13 cellular contexts compared by ENCODE assay signal in the genomic region with DNA sequence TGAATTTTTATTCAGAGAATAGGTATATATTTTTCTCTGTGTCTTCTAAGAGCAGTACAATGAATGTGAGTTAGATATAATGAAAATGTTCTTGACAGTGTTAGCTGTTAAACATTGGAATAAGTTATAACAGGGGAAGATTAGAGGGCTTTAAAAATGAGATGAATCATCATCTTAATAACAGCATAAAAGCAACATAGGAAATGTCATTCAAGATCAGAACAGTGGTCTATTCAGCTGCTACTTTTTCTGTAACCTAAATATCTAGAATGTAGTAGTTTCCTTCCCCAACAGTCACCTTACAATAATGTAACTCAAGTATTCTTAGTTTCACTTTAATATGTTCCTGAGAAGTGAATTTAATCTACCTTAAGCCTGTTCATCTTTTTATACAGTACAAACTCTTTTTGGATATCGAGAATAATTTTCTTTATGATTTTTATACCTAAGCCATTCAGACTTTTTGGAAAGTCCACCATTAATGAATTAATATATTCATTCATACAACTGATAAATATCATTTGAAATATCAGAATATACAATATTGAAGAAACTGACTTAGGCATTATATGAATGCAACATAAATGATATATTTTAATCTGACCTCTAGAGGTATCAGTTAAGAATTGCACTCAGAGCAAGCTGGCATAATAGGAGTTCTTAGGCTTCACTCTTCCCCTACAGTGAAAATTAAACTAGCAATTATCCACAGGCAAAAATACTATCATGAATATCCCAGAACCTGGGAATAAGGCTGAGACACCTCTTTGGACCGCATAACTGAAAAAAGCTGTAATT.
A peak's percentile ranks its signal among the peaks of the same experiment; 100 is the strongest.
DNase-seq lines count a peak whose midpoint lies in the region; FAIRE-seq and TF ChIP-seq lines count a peak whose summit lies in the region.
"Had no signal": no experiment of that assay in that cellular context is flagged by ENCODE, and none has a peak within 500 bp of the region (broad histone marks: within the 10 kb centered on the region; RNA-seq: fewer than 3 reads in every experiment).

No MANE protein-coding gene starts in this region.

- no peaks in the 10 kb centered on the region for H3F3A ChIP-seq in Loucy (ENCODE audit: low read depth)
- H3F3A ChIP-seq in neural progenitor cell (ENCODE audit: low read depth): no peaks in the 10 kb centered on the region

- no peaks in the 10 kb centered on the region for H3K27me3 Mint-ChIP-seq in neural progenitor cell (ENCODE audit: insufficient read depth, low read depth)

- H3K4me2 ChIP-seq in Loucy (ENCODE audit: low read depth, low read length, poor library complexity, severe bottlenecking): no peak overlapping the region
- no peak overlapping the region for H3K4me2 ChIP-seq in neural progenitor cell

- H3K79me2 ChIP-seq in Loucy (ENCODE audit: insufficient read depth, low read length) (no peaks in the 10 kb centered on the region), neural progenitor cell (ENCODE audit: low read depth) (no peaks in the 10 kb centered on the region)

- TF ChIP-seq CTCF in Loucy (conservative IDR thresholded peaks at IDR 0.05; ENCODE audit: low read length): peak; percentile 54
- peak; percentile 33 for TF ChIP-seq CTCF in neural progenitor cell (IDR thresholded peaks at IDR 0.05)

- H3K9me3 ChIP-seq in Loucy (ENCODE audit: insufficient read depth, low read depth, low read length) (no peaks in the 10 kb centered on the region; the same call in 1 of the 2 replicates), neural progenitor cell (ENCODE audit: low read depth) (no peaks in the 10 kb centered on the region)
- H3K9me3 ChIP-seq: HAP-1 had no signal

- no peak for FAIRE-seq in GM12891 (lab: Jason Lieb, UNC)

- H3K4me3 ChIP-seq in Loucy (ENCODE audit: low read length, poor library complexity, severe bottlenecking) (no peak overlapping the region), neural progenitor cell (no peak overlapping the region)
- H3K4me3 ChIP-seq: HAP-1 had no signal

- no peak overlapping the region for H3K9ac ChIP-seq in Loucy (ENCODE audit: low read depth, low read length, poor library complexity, severe bottlenecking)
- H3K9ac ChIP-seq in neural progenitor cell: no peak overlapping the region

- peak; percentile 3 for DNase-seq in EH (ENCODE audit: low read depth)
- peak; percentile 24 for DNase-seq in dermis blood vessel endothelial cell
- no peak for DNase-seq in neural progenitor cell (ENCODE audit: low spot score)
- no peak for DNase-seq in GM12891 (ENCODE audit: insufficient read length, low spot score)
- no peak for DNase-seq in NCI-H2029 treated with DMSO at 0.1 percent for 48 hours (lab: John Stamatoyannopoulos, UW)
- DNase-seq in activated CD8-positive, alpha-beta memory T cell treated with anti-CD3 and anti-CD28 coated beads, Interleukin-2, amount 50 U/mL, for 4 hours: no peak
- no peak for DNase-seq in epidermal melanocyte (ENCODE audit: insufficient read length, low spot score)
- DNase-seq: cortex of kidney; midbrain; RPMI8226; stimulated activated CD4-positive, alpha-beta T cell treated with anti-CD3 and anti-CD28 coated beads, Interleukin-2, amount 100 ng/mL, for 24 hours had no signal

- H3K27ac ChIP-seq in neural progenitor cell: no peak overlapping the region

- no peaks in the 10 kb centered on the region for H3K4me1 Mint-ChIP-seq in neural progenitor cell

- H3K36me3 Mint-ChIP-seq in neural progenitor cell: no peaks in the 10 kb centered on the region

- TF ChIP-seq POLR2A in GM12891 (IDR thresholded peaks at IDR 0.05; ENCODE audit: low read depth, low read length): no peak

- peaks cover 9% of the 10 kb centered on the region for H3K9me3 Mint-ChIP-seq in neural progenitor cell

- no peaks in the 10 kb centered on the region for H4K20me1 ChIP-seq in Loucy (ENCODE audit: insufficient read depth, low read length, poor library complexity, severe bottlenecking)
- no peaks in the 10 kb centered on the region for H4K20me1 ChIP-seq in neural progenitor cell (ENCODE audit: low read depth)

- no peak overlapping the region for H3K27ac Mint-ChIP-seq in neural progenitor cell

- H3K4me1 ChIP-seq in Loucy (ENCODE audit: insufficient read depth, low read length, poor library complexity, severe bottlenecking) (no peaks in the 10 kb centered on the region), neural progenitor cell (no peaks in the 10 kb centered on the region)
- H3K4me1 ChIP-seq: HAP-1 had no signal

- H3K36me3 ChIP-seq in Loucy (ENCODE audit: insufficient read depth, low read length): no peaks in the 10 kb centered on the region
- H3K36me3 ChIP-seq in neural progenitor cell: no peaks in the 10 kb centered on the region
- H3K36me3 ChIP-seq: HAP-1 had no signal

- H2AFZ ChIP-seq in Loucy (ENCODE audit: low read length) (no peak overlapping the region), neural progenitor cell (replicated peaks) (no peak overlapping the region)

- no peak overlapping the region for H3K4me3 Mint-ChIP-seq in neural progenitor cell

- no peaks in the 10 kb centered on the region for H3K9me2 ChIP-seq in Loucy (replicated peaks; ENCODE audit: low read depth, low read length)

- H3K27me3 ChIP-seq in Loucy (ENCODE audit: insufficient read depth, low read length, poor library complexity, severe bottlenecking) (no peaks in the 10 kb centered on the region), neural progenitor cell (no peaks in the 10 kb centered on the region)

TF ChIP-seq in GM12891, 5 proteins besides CTCF, POLR2A, EP300 and RAD21:
- no peak for TF ChIP-seq PAX5 (IDR thresholded peaks at IDR 0.05; ENCODE audit: insufficient read depth, low read length, severe bottlenecking)
- TF ChIP-seq POLR2AphosphoS5 (IDR thresholded peaks at IDR 0.05; ENCODE audit: low read depth, low read length): no peak
- no peak for TF ChIP-seq SPI1 (IDR thresholded peaks at IDR 0.05; ENCODE audit: low read depth, low read length)
- no peak for TF ChIP-seq TAF1 (IDR thresholded peaks at IDR 0.05; ENCODE audit: low read depth, low read length)
- TF ChIP-seq POU2F2 (IDR thresholded peaks at IDR 0.05; ENCODE audit: low read depth, low read length): no peak

Comparison
In these comparisons a context has a peak if more than half of its experiments do, and no peak if none do; other contexts are left out.
1. DNase-seq: peak in EH (single experiment) and dermis blood vessel endothelial cell (single experiment); none in neural progenitor cell (single experiment), GM12891 (single experiment), NCI-H2029 treated with DMSO at 0.1 percent for 48 hours (single experiment), activated CD8-positive, alpha-beta memory T cell treated with anti-CD3 and anti-CD28 coated beads, Interleukin-2, amount 50 U/mL, for 4 hours (single experiment) and epidermal melanocyte (single experiment).